In genomic region chr12:49865109-49865781, GRCh38 we compare ENCODE assay signal across 21 cellular contexts. TPM values are rescaled to one million over a fixed set of nuclear protein-coding genes. Genes with fewer than 3 reads are reported as not detected.
"Had no signal": no experiment of that assay in that cellular context is flagged by ENCODE, and none has a peak within 500 bp of the region (broad histone marks: within the 10 kb centered on the region; RNA-seq: fewer than 3 reads in every experiment).

No MANE protein-coding gene starts in this region.

- H3K9me3 ChIP-seq: adrenal gland, ascending aorta, colonic mucosa, left lung, SJSA1, thoracic aorta, upper lobe of right lung had no signal

- H3K27me3 ChIP-seq: adrenal gland, ascending aorta, colonic mucosa, left lung, SJSA1, upper lobe of right lung had no signal

- H3K4me2 ChIP-seq: smooth muscle cell had no signal

- H3K27ac ChIP-seq: adrenal gland, ascending aorta, colonic mucosa, left lung, SJSA1, thoracic aorta, upper lobe of right lung had no signal

- H3K9me3 Mint-ChIP-seq: activated naive CD4-positive, alpha-beta T cell treated with anti-CD3 and anti-CD28 coated beads, Interleukin-2, amount 50 U/mL, for 24 hours; activated T-cell treated with anti-CD3 and anti-CD28 coated beads, Interleukin-2, amount 50 U/mL, for 72 hours; central memory CD8-positive, alpha-beta T cell; nephron had no signal

- H3K36me3 Mint-ChIP-seq: activated naive CD4-positive, alpha-beta T cell treated with anti-CD3 and anti-CD28 coated beads, Interleukin-2, amount 50 U/mL, for 24 hours had no signal

- H3K27me3 Mint-ChIP-seq: activated naive CD4-positive, alpha-beta T cell treated with anti-CD3 and anti-CD28 coated beads, Interleukin-2, amount 50 U/mL, for 24 hours had no signal

- H3K27ac Mint-ChIP-seq: activated naive CD4-positive, alpha-beta T cell treated with anti-CD3 and anti-CD28 coated beads, Interleukin-2, amount 50 U/mL, for 24 hours; activated T-cell treated with anti-CD3 and anti-CD28 coated beads, Interleukin-2, amount 50 U/mL, for 72 hours had no signal

- H3K36me3 ChIP-seq: adrenal gland, ascending aorta, colonic mucosa, left lung, SJSA1, thoracic aorta, upper lobe of right lung had no signal

- ATAC-seq: activated T-cell treated with anti-CD3 and anti-CD28 coated beads, Interleukin-2, amount 50 U/mL, for 72 hours; left lung; sciatic nerve; upper lobe of right lung had no signal

- H3K4me1 Mint-ChIP-seq: activated naive CD4-positive, alpha-beta T cell treated with anti-CD3 and anti-CD28 coated beads, Interleukin-2, amount 50 U/mL, for 24 hours; central memory CD8-positive, alpha-beta T cell had no signal

- H3K4me1 ChIP-seq: SJSA1 had no signal

- H3K4me3 ChIP-seq: adrenal gland, ascending aorta, colonic mucosa, left lung, lung, SJSA1, smooth muscle cell, thoracic aorta, upper lobe of right lung had no signal

- H3K4me3 Mint-ChIP-seq: activated naive CD4-positive, alpha-beta T cell treated with anti-CD3 and anti-CD28 coated beads, Interleukin-2, amount 50 U/mL, for 24 hours; activated T-cell treated with anti-CD3 and anti-CD28 coated beads, Interleukin-2, amount 50 U/mL, for 72 hours; central memory CD8-positive, alpha-beta T cell; nephron had no signal

- DNase-seq: activated gamma-delta T cell; activated T-cell treated with anti-CD3 and anti-CD28 coated beads, Interleukin-2, amount 50 U/mL, for 72 hours; colonic mucosa; foreskin fibroblast; stimulated activated CD4-positive, alpha-beta T cell treated with anti-CD3 and anti-CD28 coated beads, Interleukin-4, amount 100 ng/mL, for 1 hour; stimulated activated naive CD4-positive, alpha-beta T cell; T-helper 1 cell; upper lobe of right lung had no signal

RNA-seq across cellular contexts. Expression of gene FAIM2, which starts 38.5 kb away (rescaled TPM):
- total RNA-seq: epithelial cell of proximal tubule, kidney epithelial cell, SJSA1 had no signal
